14 cellular contexts compared by ENCODE assay signal in the genomic region with DNA sequence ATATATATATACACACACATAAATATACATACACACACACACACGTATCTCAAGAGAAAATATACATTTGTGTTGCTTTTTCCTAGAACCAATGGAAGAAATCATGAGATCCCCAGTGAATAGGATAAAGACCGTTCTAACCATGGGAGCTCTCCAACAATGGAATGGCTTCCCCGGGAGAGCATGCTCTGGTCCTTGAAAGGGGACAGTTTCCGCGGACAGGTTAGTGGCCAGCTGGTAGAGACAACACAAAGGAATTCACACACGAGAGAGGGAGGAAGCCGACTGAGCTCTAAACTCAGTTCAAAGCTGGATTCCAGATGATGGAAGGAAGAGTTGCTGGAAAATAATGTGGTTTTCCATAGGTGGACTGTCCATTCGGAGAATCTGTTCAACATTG.
"Had no signal": no experiment of that assay in that cellular context is flagged by ENCODE, and none has a peak within 500 bp of the region (broad histone marks: within the 10 kb centered on the region; RNA-seq: fewer than 3 reads in every experiment).

No MANE protein-coding gene starts in this region.

- H3K4me3 Mint-ChIP-seq: activated naive CD8-positive, alpha-beta T cell treated with anti-CD3 and anti-CD28 coated beads for 36 hours; activated T-helper 1 cell treated with anti-CD3 and anti-CD28 coated beads, Interleukin-12 subunit alpha, Interleukin-12 subunit beta, Interleukin-2, Interleukin-4 antibody, amounts not matched to agents 30 ng/mL and 10 ng/mL and 1 ng/mL, durations not matched to agents 14 hours and 24 hours and 36 hours; dendritic cell treated with granulocyte-macrophage colony-stimulating factor and Interleukin-4, amounts not matched to agents 40 ng/mL and 50 ng/mL, for 4 days; mesothelial cell of epicardium; stimulated activated naive B cell treated with anti-CD40 and anti-IgM and Interleukin-4, amounts not matched to agents 10 μg/mL and 1 μg/mL and 100 μg/mL, for 72 hours; T-helper 1 cell treated with Interleukin-12 subunit alpha and Interleukin-12 subunit beta and Interleukin-4 antibody, amounts not matched to agents 30 μg/mL and 1 μg/mL, for 36 hours had no signal

- H3K27me3 ChIP-seq: cardiac muscle cell, esophagus squamous epithelium, heart right ventricle, spleen, upper lobe of right lung had no signal

- H3K36me3 ChIP-seq: cardiac muscle cell, esophagus squamous epithelium, heart right ventricle, spleen, thoracic aorta, upper lobe of right lung, WERI-Rb-1 had no signal

- DNase-seq: esophagus squamous epithelium; stimulated activated naive B cell treated with anti-CD40 and anti-IgM and Interleukin-4, amounts not matched to agents 10 μg/mL and 1 μg/mL and 100 μg/mL, for 72 hours; upper lobe of right lung had no signal

- H3K27me3 Mint-ChIP-seq: activated naive CD8-positive, alpha-beta T cell treated with anti-CD3 and anti-CD28 coated beads for 36 hours; stimulated activated naive B cell treated with anti-CD40 and anti-IgM and Interleukin-4, amounts not matched to agents 10 μg/mL and 1 μg/mL and 100 μg/mL, for 72 hours had no signal

- H3K4me1 Mint-ChIP-seq: activated naive CD8-positive, alpha-beta T cell treated with anti-CD3 and anti-CD28 coated beads for 36 hours had no signal

- H3K36me3 Mint-ChIP-seq: activated naive CD8-positive, alpha-beta T cell treated with anti-CD3 and anti-CD28 coated beads for 36 hours had no signal

- H3K27ac ChIP-seq: thoracic aorta, upper lobe of right lung, WERI-Rb-1 had no signal

- H3K9me3 ChIP-seq: esophagus squamous epithelium, heart right ventricle, spleen, thoracic aorta, upper lobe of right lung had no signal

- H3K27ac Mint-ChIP-seq: activated naive CD8-positive, alpha-beta T cell treated with anti-CD3 and anti-CD28 coated beads for 36 hours; activated T-helper 1 cell treated with anti-CD3 and anti-CD28 coated beads, Interleukin-12 subunit alpha, Interleukin-12 subunit beta, Interleukin-2, Interleukin-4 antibody, amounts not matched to agents 30 ng/mL and 10 ng/mL and 1 ng/mL, durations not matched to agents 14 hours and 24 hours and 36 hours; dendritic cell treated with granulocyte-macrophage colony-stimulating factor and Interleukin-4, amounts not matched to agents 40 ng/mL and 50 ng/mL, for 4 days; mesothelial cell of epicardium; stimulated activated naive B cell treated with anti-CD40 and anti-IgM and Interleukin-4, amounts not matched to agents 10 μg/mL and 1 μg/mL and 100 μg/mL, for 72 hours; T-helper 1 cell treated with Interleukin-12 subunit alpha and Interleukin-12 subunit beta and Interleukin-4 antibody, amounts not matched to agents 30 μg/mL and 1 μg/mL, for 36 hours had no signal

- H3K9me3 Mint-ChIP-seq: activated naive CD8-positive, alpha-beta T cell treated with anti-CD3 and anti-CD28 coated beads for 36 hours; activated T-helper 1 cell treated with anti-CD3 and anti-CD28 coated beads, Interleukin-12 subunit alpha, Interleukin-12 subunit beta, Interleukin-2, Interleukin-4 antibody, amounts not matched to agents 30 ng/mL and 10 ng/mL and 1 ng/mL, durations not matched to agents 14 hours and 24 hours and 36 hours; dendritic cell treated with granulocyte-macrophage colony-stimulating factor and Interleukin-4, amounts not matched to agents 40 ng/mL and 50 ng/mL, for 4 days; mesothelial cell of epicardium; stimulated activated naive B cell treated with anti-CD40 and anti-IgM and Interleukin-4, amounts not matched to agents 10 μg/mL and 1 μg/mL and 100 μg/mL, for 72 hours; T-helper 1 cell treated with Interleukin-12 subunit alpha and Interleukin-12 subunit beta and Interleukin-4 antibody, amounts not matched to agents 30 μg/mL and 1 μg/mL, for 36 hours had no signal

- H3K4me3 ChIP-seq: cardiac muscle cell, lung had no signal
